In the genomic region with DNA sequence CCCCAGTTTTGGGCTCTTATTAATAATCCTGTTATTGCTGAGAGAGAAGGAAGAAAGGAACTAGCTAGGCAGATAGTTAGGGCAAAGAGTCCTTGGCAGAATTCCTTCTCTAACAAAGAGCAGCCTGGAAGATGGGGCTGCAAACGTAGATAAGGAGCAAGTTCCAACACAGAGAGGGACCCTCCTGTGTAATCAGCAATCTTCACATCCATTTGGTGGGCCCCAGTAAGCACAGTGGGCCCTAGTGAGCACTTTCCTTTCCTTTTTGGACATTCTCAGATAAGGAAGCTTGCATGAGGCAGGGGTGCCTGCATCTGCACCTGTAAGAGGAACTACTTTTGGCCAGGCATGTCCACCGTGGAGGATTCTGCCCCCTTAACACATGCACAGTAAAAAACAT, we compare ENCODE assay signal across 26 cellular contexts.
"Had no signal": no experiment of that assay in that cellular context is flagged by ENCODE, and none has a peak within 500 bp of the region (broad histone marks: within the 10 kb centered on the region; RNA-seq: fewer than 3 reads in every experiment).

No MANE protein-coding gene starts in this region.

- H3K4me1 ChIP-seq: stomach, suprapubic skin, testis, thyroid gland, tibial nerve, transverse colon, upper lobe of left lung, upper lobe of right lung, uterus, vagina had no signal

- DNase-seq: stimulated activated CD4-positive, alpha-beta T cell treated with anti-CD3 and anti-CD28 coated beads, Interleukin-2, amount 100 ng/mL, for 48 hours; stimulated activated CD4-positive, alpha-beta T cell treated with anti-CD3 and anti-CD28 coated beads, Interleukin-4, amount 100 ng/mL, for 1 hour; stimulated activated CD4-positive, alpha-beta T cell treated with anti-CD3 and anti-CD28 coated beads, Interleukin-4, amount 100 ng/mL, for 24 hours; stimulated activated CD4-positive, alpha-beta T cell treated with anti-CD3 and anti-CD28 coated beads, Interleukin-4, amount 100 ng/mL, for 4 hours; stimulated activated CD8-positive, alpha-beta memory T cell treated with anti-CD3 and anti-CD28 coated beads, Interleukin-4, amount 100 ng/mL, for 48 hours; stimulated activated naive B cell treated with anti-CD40 and anti-IgM and Interleukin-4, amounts not matched to agents 10 μg/mL and 1 μg/mL and 100 μg/mL, for 72 hours; stimulated activated naive CD4-positive, alpha-beta T cell; stimulated activated naive CD4-positive, alpha-beta T cell treated with Interleukin-2 at 50 U/mL for 16 hours; stimulated activated naive CD8-positive, alpha-beta T cell treated with anti-CD3 and anti-CD28 coated beads, Interleukin-15, amount 100 ng/mL, for 72 hours; stimulated activated naive CD8-positive, alpha-beta T cell treated with anti-CD3 and anti-CD28 coated beads, Interleukin-15, Interleukin-2, amounts not matched to agents 100 U/mL and 50 U/mL, for 24 hours; stomach; substantia nigra; testis; thyroid gland; transverse colon; trophoblast cell; upper lobe of left lung; upper lobe of right lung; uterus had no signal

- FAIRE-seq: urothelium cell line had no signal

- H3K9me3 ChIP-seq: stomach, suprapubic skin, testis, thoracic aorta, thyroid gland, tibial nerve, transverse colon, upper lobe of left lung, upper lobe of right lung, uterus, vagina had no signal

- H3K36me3 ChIP-seq: stomach, suprapubic skin, thoracic aorta, thyroid gland, tibial nerve, transverse colon, upper lobe of left lung, upper lobe of right lung, uterus, vagina had no signal

- ATAC-seq: stimulated activated effector memory CD8-positive, alpha-beta T cell treated with anti-CD3 and anti-CD28 coated beads, Interleukin-12 subunit alpha, Interleukin-12 subunit beta, amount 100 ng/mL, for 72 hours; stimulated activated memory B cell treated with anti-CD40 and anti-IgM and Interleukin-4, amounts not matched to agents 10 μg/mL and 1 μg/mL and 100 μg/mL, for 72 hours; stimulated activated naive B cell treated with anti-CD40 and anti-IgM and Interleukin-4, amounts not matched to agents 10 μg/mL and 1 μg/mL and 100 μg/mL, for 72 hours; stimulated activated naive CD8-positive, alpha-beta T cell treated with anti-CD3 and anti-CD28 coated beads, Interleukin-15, amount 100 ng/mL, for 72 hours; stimulated activated naive CD8-positive, alpha-beta T cell treated with anti-CD3 and anti-CD28 coated beads, Interleukin-15, Interleukin-2, amounts not matched to agents 100 U/mL and 50 U/mL, for 24 hours; upper lobe of right lung had no signal

- H3K27me3 ChIP-seq: stomach, suprapubic skin, testis, thyroid gland, tibial nerve, transverse colon, upper lobe of left lung, upper lobe of right lung, uterus, vagina had no signal

- H3K4me3 ChIP-seq: stomach, suprapubic skin, testis, thoracic aorta, thyroid gland, tibial nerve, transverse colon, upper lobe of left lung, upper lobe of right lung, uterus, vagina had no signal

- H3K27ac ChIP-seq: stomach, suprapubic skin, testis, thoracic aorta, thyroid gland, tibial nerve, transverse colon, upper lobe of left lung, upper lobe of right lung, uterus, vagina had no signal
